ENCODE assay signal across 1 cellular context in the genomic region with DNA sequence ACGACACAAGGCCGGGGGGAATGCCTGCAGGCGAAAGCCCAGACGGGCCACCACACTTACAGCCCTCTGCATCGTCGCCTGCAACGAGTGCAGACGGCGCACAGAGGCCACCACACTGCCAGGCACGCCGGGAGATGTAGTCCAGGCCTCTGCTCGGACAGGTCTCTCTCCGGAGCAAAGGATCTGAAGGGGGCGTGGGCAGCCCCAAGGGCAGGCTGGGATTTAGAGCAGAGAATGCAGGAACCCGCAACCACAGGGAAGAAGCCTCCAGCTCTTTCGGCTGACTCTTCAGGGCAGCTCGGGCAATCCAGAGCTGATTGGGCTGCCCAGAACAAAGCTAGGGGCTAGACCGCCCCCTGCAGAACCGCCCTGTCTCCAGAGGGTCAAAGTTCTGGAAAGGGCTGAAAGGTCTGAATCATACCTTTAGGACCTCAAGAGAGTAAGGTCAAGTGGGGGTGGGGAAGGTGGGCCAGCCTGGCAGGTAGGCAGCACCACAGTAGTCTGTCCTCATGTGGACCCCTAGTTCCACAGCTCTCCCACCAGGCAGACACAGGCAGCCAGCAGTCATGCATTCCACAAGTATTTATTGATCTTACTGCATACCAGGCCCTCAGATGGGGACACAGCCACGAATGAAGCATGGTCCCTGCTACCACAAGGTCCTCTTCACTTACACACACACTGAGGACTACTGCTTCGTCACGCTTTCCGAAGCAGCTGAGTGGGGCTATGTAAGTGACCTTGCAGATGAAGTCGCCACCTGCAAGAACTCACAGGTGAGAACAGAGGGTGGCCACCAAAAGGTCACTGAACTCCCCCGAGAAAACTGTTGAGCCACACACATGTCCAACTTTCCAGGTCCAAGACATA.
TF ChIP-seq lines count a peak whose summit lies in the region.

A gene with protein sequence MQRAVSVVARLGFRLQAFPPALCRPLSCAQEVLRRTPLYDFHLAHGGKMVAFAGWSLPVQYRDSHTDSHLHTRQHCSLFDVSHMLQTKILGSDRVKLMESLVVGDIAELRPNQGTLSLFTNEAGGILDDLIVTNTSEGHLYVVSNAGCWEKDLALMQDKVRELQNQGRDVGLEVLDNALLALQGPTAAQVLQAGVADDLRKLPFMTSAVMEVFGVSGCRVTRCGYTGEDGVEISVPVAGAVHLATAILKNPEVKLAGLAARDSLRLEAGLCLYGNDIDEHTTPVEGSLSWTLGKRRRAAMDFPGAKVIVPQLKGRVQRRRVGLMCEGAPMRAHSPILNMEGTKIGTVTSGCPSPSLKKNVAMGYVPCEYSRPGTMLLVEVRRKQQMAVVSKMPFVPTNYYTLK (minus strand): TSS at position 95 of the 870 bp plus-strand sequence. CDS start 23 bp downstream, at position 72.

TF ChIP-seq in HepG2, 621 proteins besides CTCF, POLR2A, EP300 and RAD21 (continued from another document and continues in another):
- TF ChIP-seq JDP2 (CRISPR knock-in tag; IDR thresholded peaks at IDR 0.05; ENCODE audit: borderline replicate concordance) (no peak), ZNF557 (CRISPR knock-in tag; IDR thresholded peaks at IDR 0.05) (no peak), ZMYM2 (CRISPR knock-in tag; IDR thresholded peaks at IDR 0.05) (no peak), DBP (CRISPR knock-in tag; IDR thresholded peaks at IDR 0.05; ENCODE audit: not compliant biosample characterization) (peak; percentile 82), MIER2 (CRISPR knock-in tag; IDR thresholded peaks at IDR 0.05) (no peak), ZFP37 (CRISPR knock-in tag; IDR thresholded peaks at IDR 0.05; ENCODE audit: borderline replicate concordance) (no peak), TCF12 (IDR thresholded peaks at IDR 0.05) (no peak), TCF12 (CRISPR knock-in tag; IDR thresholded peaks at IDR 0.05) (no peak), GATAD1 (CRISPR knock-in tag; IDR thresholded peaks at IDR 0.05) (peak; percentile 86), ZNF691 (CRISPR knock-in tag; IDR thresholded peaks at IDR 0.05; ENCODE audit: borderline replicate concordance, low read depth) (peak; percentile 69; the same call in 1 of the 2 replicates), CCAR2 (optimal IDR thresholded peaks at IDR 0.05; ENCODE audit: low read depth, low read length) (no peak), ZNF737 (CRISPR knock-in tag; IDR thresholded peaks at IDR 0.05; ENCODE audit: borderline replicate concordance) (no peak), KDM5A (IDR thresholded peaks at IDR 0.05; ENCODE audit: borderline replicate concordance, low read length) (no peak; the same call in 1 of the 2 replicates), PBX3 (CRISPR knock-in tag; IDR thresholded peaks at IDR 0.05; ENCODE audit: borderline replicate concordance) (no peak), ZNF318 (CRISPR knock-in tag; IDR thresholded peaks at IDR 0.05) (no peak; the same call in 1 of the 2 replicates), NR3C1 (CRISPR knock-in tag; IDR thresholded peaks at IDR 0.05) (no peak), ZNF761 (CRISPR knock-in tag; conservative IDR thresholded peaks at IDR 0.05) (no peak), KLF16 (CRISPR knock-in tag; IDR thresholded peaks at IDR 0.05) (no peak), ZNF335 (CRISPR knock-in tag; IDR thresholded peaks at IDR 0.05) (peak; percentile 98), KLF13 (CRISPR knock-in tag; IDR thresholded peaks at IDR 0.05) (no peak), SYNCRIP (IDR thresholded peaks at IDR 0.05; ENCODE audit: insufficient read depth, low read depth, low read length) (no peak)
- TF ChIP-seq, protein P1, sequence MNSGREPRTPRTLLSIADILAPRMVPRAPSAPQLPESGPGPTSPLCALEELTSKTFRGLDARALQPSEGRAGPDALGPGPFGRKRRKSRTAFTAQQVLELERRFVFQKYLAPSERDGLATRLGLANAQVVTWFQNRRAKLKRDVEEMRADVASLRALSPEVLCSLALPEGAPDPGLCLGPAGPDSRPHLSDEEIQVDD (CRISPR knock-in tag; IDR thresholded peaks at IDR 0.05; ENCODE audit: borderline replicate concordance): no peak
- TF ChIP-seq, protein P2, sequence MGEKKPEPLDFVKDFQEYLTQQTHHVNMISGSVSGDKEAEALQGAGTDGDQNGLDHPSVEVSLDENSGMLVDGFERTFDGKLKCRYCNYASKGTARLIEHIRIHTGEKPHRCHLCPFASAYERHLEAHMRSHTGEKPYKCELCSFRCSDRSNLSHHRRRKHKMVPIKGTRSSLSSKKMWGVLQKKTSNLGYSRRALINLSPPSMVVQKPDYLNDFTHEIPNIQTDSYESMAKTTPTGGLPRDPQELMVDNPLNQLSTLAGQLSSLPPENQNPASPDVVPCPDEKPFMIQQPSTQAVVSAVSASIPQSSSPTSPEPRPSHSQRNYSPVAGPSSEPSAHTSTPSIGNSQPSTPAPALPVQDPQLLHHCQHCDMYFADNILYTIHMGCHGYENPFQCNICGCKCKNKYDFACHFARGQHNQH (CRISPR knock-in tag; IDR thresholded peaks at IDR 0.05): peak; percentile 51; the same call in 1 of the 2 replicates
- TF ChIP-seq, protein P3, sequence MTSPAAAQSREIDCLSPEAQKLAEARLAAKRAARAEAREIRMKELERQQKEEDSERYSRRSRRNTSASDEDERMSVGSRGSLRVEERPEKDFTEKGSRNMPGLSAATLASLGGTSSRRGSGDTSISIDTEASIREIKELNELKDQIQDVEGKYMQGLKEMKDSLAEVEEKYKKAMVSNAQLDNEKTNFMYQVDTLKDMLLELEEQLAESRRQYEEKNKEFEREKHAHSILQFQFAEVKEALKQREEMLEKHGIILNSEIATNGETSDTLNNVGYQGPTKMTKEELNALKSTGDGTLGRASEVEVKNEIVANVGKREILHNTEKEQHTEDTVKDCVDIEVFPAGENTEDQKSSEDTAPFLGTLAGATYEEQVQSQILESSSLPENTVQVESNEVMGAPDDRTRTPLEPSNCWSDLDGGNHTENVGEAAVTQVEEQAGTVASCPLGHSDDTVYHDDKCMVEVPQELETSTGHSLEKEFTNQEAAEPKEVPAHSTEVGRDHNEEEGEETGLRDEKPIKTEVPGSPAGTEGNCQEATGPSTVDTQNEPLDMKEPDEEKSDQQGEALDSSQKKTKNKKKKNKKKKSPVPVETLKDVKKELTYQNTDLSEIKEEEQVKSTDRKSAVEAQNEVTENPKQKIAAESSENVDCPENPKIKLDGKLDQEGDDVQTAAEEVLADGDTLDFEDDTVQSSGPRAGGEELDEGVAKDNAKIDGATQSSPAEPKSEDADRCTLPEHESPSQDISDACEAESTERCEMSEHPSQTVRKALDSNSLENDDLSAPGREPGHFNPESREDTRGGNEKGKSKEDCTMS (CRISPR knock-in tag; conservative IDR thresholded peaks at IDR 0.05): no peak
- TF ChIP-seq, protein P4, sequence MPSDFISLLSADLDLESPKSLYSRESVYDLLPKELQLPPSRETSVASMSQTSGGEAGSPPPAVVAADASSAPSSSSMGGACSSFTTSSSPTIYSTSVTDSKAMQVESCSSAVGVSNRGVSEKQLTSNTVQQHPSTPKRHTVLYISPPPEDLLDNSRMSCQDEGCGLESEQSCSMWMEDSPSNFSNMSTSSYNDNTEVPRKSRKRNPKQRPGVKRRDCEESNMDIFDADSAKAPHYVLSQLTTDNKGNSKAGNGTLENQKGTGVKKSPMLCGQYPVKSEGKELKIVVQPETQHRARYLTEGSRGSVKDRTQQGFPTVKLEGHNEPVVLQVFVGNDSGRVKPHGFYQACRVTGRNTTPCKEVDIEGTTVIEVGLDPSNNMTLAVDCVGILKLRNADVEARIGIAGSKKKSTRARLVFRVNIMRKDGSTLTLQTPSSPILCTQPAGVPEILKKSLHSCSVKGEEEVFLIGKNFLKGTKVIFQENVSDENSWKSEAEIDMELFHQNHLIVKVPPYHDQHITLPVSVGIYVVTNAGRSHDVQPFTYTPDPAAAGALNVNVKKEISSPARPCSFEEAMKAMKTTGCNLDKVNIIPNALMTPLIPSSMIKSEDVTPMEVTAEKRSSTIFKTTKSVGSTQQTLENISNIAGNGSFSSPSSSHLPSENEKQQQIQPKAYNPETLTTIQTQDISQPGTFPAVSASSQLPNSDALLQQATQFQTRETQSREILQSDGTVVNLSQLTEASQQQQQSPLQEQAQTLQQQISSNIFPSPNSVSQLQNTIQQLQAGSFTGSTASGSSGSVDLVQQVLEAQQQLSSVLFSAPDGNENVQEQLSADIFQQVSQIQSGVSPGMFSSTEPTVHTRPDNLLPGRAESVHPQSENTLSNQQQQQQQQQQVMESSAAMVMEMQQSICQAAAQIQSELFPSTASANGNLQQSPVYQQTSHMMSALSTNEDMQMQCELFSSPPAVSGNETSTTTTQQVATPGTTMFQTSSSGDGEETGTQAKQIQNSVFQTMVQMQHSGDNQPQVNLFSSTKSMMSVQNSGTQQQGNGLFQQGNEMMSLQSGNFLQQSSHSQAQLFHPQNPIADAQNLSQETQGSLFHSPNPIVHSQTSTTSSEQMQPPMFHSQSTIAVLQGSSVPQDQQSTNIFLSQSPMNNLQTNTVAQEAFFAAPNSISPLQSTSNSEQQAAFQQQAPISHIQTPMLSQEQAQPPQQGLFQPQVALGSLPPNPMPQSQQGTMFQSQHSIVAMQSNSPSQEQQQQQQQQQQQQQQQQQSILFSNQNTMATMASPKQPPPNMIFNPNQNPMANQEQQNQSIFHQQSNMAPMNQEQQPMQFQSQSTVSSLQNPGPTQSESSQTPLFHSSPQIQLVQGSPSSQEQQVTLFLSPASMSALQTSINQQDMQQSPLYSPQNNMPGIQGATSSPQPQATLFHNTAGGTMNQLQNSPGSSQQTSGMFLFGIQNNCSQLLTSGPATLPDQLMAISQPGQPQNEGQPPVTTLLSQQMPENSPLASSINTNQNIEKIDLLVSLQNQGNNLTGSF (CRISPR knock-in tag; IDR thresholded peaks at IDR 0.05): no peak
